In the genomic region with DNA sequence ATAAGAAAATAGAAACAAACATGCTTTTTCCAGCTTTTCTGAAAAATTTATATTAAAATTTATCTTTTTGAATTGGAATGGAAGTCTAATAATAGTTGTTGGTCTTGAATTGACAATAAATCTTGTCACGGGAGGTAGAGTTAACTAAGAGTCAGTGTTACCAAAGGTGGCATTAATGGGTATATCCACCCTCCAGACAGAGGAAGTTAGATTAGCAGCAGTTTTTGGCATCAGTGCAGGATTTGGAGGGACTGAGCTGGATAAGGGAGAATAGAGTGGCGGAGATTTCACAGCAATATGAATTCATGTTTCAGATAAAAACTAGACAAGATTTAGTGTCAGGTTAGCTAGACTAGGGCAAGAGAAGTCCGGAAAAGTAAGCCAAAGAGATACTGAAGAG, we compare ENCODE assay signal across 21 cellular contexts.
DNase-seq lines count a peak whose midpoint lies in the region; ATAC-seq, FAIRE-seq and TF ChIP-seq lines count a peak whose summit lies in the region.
"Had no signal": no experiment of that assay in that cellular context is flagged by ENCODE, and none has a peak within 500 bp of the region (broad histone marks: within the 10 kb centered on the region; RNA-seq: fewer than 3 reads in every experiment).

No MANE protein-coding gene starts in this region.

- H3K4me3 ChIP-seq in HUES6 (ENCODE audit: low read depth, low read length): no peak overlapping the region
- no peak overlapping the region for H3K4me3 ChIP-seq in endothelial cell of umbilical vein (replicated peaks in 1 of 3; ENCODE audit: insufficient read depth in 1 of 3, low read depth in 1 of 3, low read length in 3 of 3)
- H3K4me3 ChIP-seq: BLaER1, GM23248 had no signal

- H3K27ac ChIP-seq in HUES6 (ENCODE audit: low read depth, low read length) (peak overlapping the region; percentile 12; the same call in 1 of the 2 replicates), endothelial cell of umbilical vein (ENCODE audit: insufficient read depth, low read depth, low read length) (no peak overlapping the region)
- H3K27ac ChIP-seq: 22Rv1, BLaER1, C4-2B, GM23248 had no signal

- peak; percentile 20 for DNase-seq in NCI-H82 (lab: John Stamatoyannopoulos, UW)
- no peak for DNase-seq in NCI-H82 treated with DMSO at 0.1 percent for 48 hours (lab: John Stamatoyannopoulos, UW; ENCODE audit: unreplicated experiment)
- peak; percentile 70 for DNase-seq in endothelial cell of umbilical vein (ENCODE audit: low read depth, low spot score)
- no peak for DNase-seq in osteocyte (ENCODE audit: extremely low spot score, unreplicated experiment)
- DNase-seq in stimulated activated CD4-positive, alpha-beta T cell treated with anti-CD3 and anti-CD28 coated beads, Interleukin-1b, Interleukin-23, amount 100 ng/mL, for 48 hours: no peak
- DNase-seq: Caco-2; CD4-positive, CD25-positive, alpha-beta regulatory T cell; CD8-positive, alpha-beta T cell; DMS153; DND-41; GM23248; H7; HCEC 1CT had no signal

- no peaks in the 10 kb centered on the region for H3K9me1 ChIP-seq in endothelial cell of umbilical vein (replicated peaks; ENCODE audit: control insufficient read depth, extremely low read depth, insufficient read depth, low read length)

- ATAC-seq in HG03565 (IDR thresholded peaks at IDR 0.05; ENCODE audit: unreplicated experiment): no peak
- no peak for ATAC-seq in HG02870 (IDR thresholded peaks at IDR 0.05; ENCODE audit: unreplicated experiment)
- ATAC-seq: CD8-positive, alpha-beta T cell had no signal

- no peaks in the 10 kb centered on the region for H3K27me3 ChIP-seq in HUES6 (ENCODE audit: control insufficient read depth, insufficient read depth, low read length)
- H3K27me3 ChIP-seq in endothelial cell of umbilical vein (ENCODE audit: control insufficient read depth in 2 of 2, insufficient read depth in 2 of 2, low read length in 2 of 2): no peaks in the 10 kb centered on the region
- H3K27me3 ChIP-seq: BLaER1 had no signal

- no peak overlapping the region for H3K4me3 Mint-ChIP-seq in osteocyte (ENCODE audit: unreplicated experiment)
- H3K4me3 Mint-ChIP-seq: B cell; CD4-positive, CD25-positive, alpha-beta regulatory T cell; CD8-positive, alpha-beta T cell had no signal

- peaks cover 5% of the 10 kb centered on the region for H3K36me3 Mint-ChIP-seq in osteocyte (ENCODE audit: unreplicated experiment)
- H3K36me3 Mint-ChIP-seq: CD4-positive, CD25-positive, alpha-beta regulatory T cell; CD8-positive, alpha-beta T cell had no signal

- H3K27ac Mint-ChIP-seq in osteocyte (ENCODE audit: unreplicated experiment): peak overlapping the region; percentile 39
- H3K27ac Mint-ChIP-seq: B cell; CD4-positive, CD25-positive, alpha-beta regulatory T cell; CD8-positive, alpha-beta T cell had no signal

- POLR2A ChIA-PET in endothelial cell of umbilical vein (lab: Charles Lee): no interaction called here

- intact Hi-C loops in endothelial cell of umbilical vein (cut with micrococcal nuclease): no loop called here

- no peak for TF ChIP-seq CTCF in endothelial cell of umbilical vein (IDR thresholded peaks at IDR 0.05; ENCODE audit: extremely low read depth in 1 of 2, insufficient read depth in 1 of 2, low read depth in 1 of 2, low read length in 2 of 2)
- TF ChIP-seq CTCF in osteocyte (IDR thresholded peaks at IDR 0.05): no peak

- no peak for FAIRE-seq in endothelial cell of umbilical vein (lab: Jason Lieb, UNC)
- FAIRE-seq: GM12892 had no signal

- H3K4me1 ChIP-seq in HUES6 (ENCODE audit: control insufficient read depth, insufficient read depth, low read length): peaks cover 17% of the 10 kb centered on the region; the same call in 1 of the 2 replicates
- peaks cover 26% of the 10 kb centered on the region for H3K4me1 ChIP-seq in endothelial cell of umbilical vein (ENCODE audit: control insufficient read depth, extremely low read depth, insufficient read depth, low read length)
- H3K4me1 ChIP-seq: BLaER1 had no signal

- BruUV-seq in endothelial cell of umbilical vein (replicated peaks; lab: Mats Ljungman, UMichigan): no TSS peak

- dilution Hi-C loops in endothelial cell of umbilical vein (cut with MboI; ENCODE audit: extremely low pct_ligation_motif_present, low sequenced_read_pairs): no loop called here

- CTCF ChIA-PET in endothelial cell of umbilical vein (lab: Charles Lee): interaction anchor here (1.6 kb wide), 1 partner anchor 12 kb away, joined by 3 read pairs; no protein-coding TSS in a partner anchor

- H3K9ac ChIP-seq in HUES6 (ENCODE audit: low read length): no peak overlapping the region
- H3K9ac ChIP-seq in endothelial cell of umbilical vein (replicated peaks; ENCODE audit: extremely low read depth, insufficient read depth, low read length): no peak overlapping the region
- H3K9ac ChIP-seq: BLaER1, GM23248 had no signal

- no peaks in the 10 kb centered on the region for H3K27me3 Mint-ChIP-seq in osteocyte (ENCODE audit: unreplicated experiment)
- H3K27me3 Mint-ChIP-seq: CD4-positive, CD25-positive, alpha-beta regulatory T cell had no signal

- H3K79me2 ChIP-seq in endothelial cell of umbilical vein (ENCODE audit: control insufficient read depth, insufficient read depth, low read length): no peaks in the 10 kb centered on the region

- H3K36me3 ChIP-seq in HUES6 (ENCODE audit: control insufficient read depth, insufficient read depth, low read length) (no peaks in the 10 kb centered on the region), endothelial cell of umbilical vein (ENCODE audit: control insufficient read depth in 2 of 2, extremely low read depth in 1 of 2, insufficient read depth in 2 of 2, low read length in 2 of 2) (no peaks in the 10 kb centered on the region)
- H3K36me3 ChIP-seq: BLaER1 had no signal

- H3K9me3 Mint-ChIP-seq in osteocyte (ENCODE audit: unreplicated experiment): peaks cover 9% of the 10 kb centered on the region
- H3K9me3 Mint-ChIP-seq: CD8-positive, alpha-beta T cell had no signal

- peaks cover 38% of the 10 kb centered on the region for H3K4me1 Mint-ChIP-seq in osteocyte (ENCODE audit: unreplicated experiment)
- H3K4me1 Mint-ChIP-seq: B cell; CD4-positive, CD25-positive, alpha-beta regulatory T cell had no signal

- H4K20me1 ChIP-seq in endothelial cell of umbilical vein (replicated peaks; ENCODE audit: control insufficient read depth, extremely low read depth, insufficient read depth, low read length): no peaks in the 10 kb centered on the region
- H4K20me1 ChIP-seq: BLaER1 had no signal

- H3K9me3 ChIP-seq in HUES6 (ENCODE audit: control insufficient read depth, insufficient read depth, low read depth, low read length) (no peaks in the 10 kb centered on the region), endothelial cell of umbilical vein (replicated peaks; ENCODE audit: control insufficient read depth, insufficient read depth, low read length) (no peaks in the 10 kb centered on the region)
- H3K9me3 ChIP-seq: BLaER1, Caco-2 had no signal

- no peak for TF ChIP-seq POLR2A in endothelial cell of umbilical vein (IDR thresholded peaks at IDR 0.05; ENCODE audit: low read depth, low read length)

- no peak overlapping the region for H3K4me2 ChIP-seq in endothelial cell of umbilical vein (ENCODE audit: insufficient read depth, low read length)
- H3K4me2 ChIP-seq: BLaER1 had no signal

- H2AFZ ChIP-seq in endothelial cell of umbilical vein (ENCODE audit: low read depth, low read length): no peak overlapping the region
- H2AFZ ChIP-seq: GM23248 had no signal

TF ChIP-seq in endothelial cell of umbilical vein, 7 proteins besides CTCF, POLR2A, EP300 and RAD21:
- TF ChIP-seq FOS (IDR thresholded peaks at IDR 0.05; ENCODE audit: borderline replicate concordance, insufficient read depth, low read length) (no peak), JUN (IDR thresholded peaks at IDR 0.05; ENCODE audit: borderline replicate concordance, insufficient read depth, insufficient read length, low read depth) (no peak), MYC (IDR thresholded peaks at IDR 0.05; ENCODE audit: low read depth, low read length) (no peak), GATA2 (IDR thresholded peaks at IDR 0.05; ENCODE audit: insufficient read depth, insufficient read length, low read depth, low read length) (no peak)
TF ChIP-seq in endothelial cell of umbilical vein: peak in this region for 0.

Comparison
In these comparisons a context has a peak if more than half of its experiments do, and no peak if none do; other contexts are left out.
1. DNase-seq: peak in NCI-H82 (single experiment) and endothelial cell of umbilical vein (single experiment); none in NCI-H82 treated with DMSO at 0.1 percent for 48 hours (single experiment), osteocyte (single experiment) and stimulated activated CD4-positive, alpha-beta T cell treated with anti-CD3 and anti-CD28 coated beads, Interleukin-1b, Interleukin-23, amount 100 ng/mL, for 48 hours (single experiment).